2 cellular contexts compared by ENCODE assay signal in genomic region chr13:113731192-113732175, GRCh38.
TF ChIP-seq lines count a peak whose summit lies in the region.

No MANE protein-coding gene starts in this region.

TF ChIP-seq in HEK293, 187 proteins besides CTCF, POLR2A, EP300 and RAD21:
- TF ChIP-seq ZNF610 (tag by site-specific recombination; IDR thresholded peaks at IDR 0.05; ENCODE audit: borderline replicate concordance) = no peak
- TF ChIP-seq GLIS2 (tag by site-specific recombination; IDR thresholded peaks at IDR 0.05) = peak; percentile 22; the same call in 1 of the 2 replicates

TF ChIP-seq in H1, 55 proteins besides CTCF, POLR2A, EP300 and RAD21:
- TF ChIP-seq ASH2L (IDR thresholded peaks at IDR 0.05; ENCODE audit: low read length) (no peak), POLR2AphosphoS5 (IDR thresholded peaks at IDR 0.05; ENCODE audit: low read depth, low read length) (no peak), SAP30 (IDR thresholded peaks at IDR 0.05; ENCODE audit: insufficient read depth, insufficient replicate concordance, low read length) (no peak), SRF (IDR thresholded peaks at IDR 0.05; ENCODE audit: low read depth, low read length) (no peak), TCF12 (IDR thresholded peaks at IDR 0.05; ENCODE audit: low read depth, low read length) (no peak), RXRA (IDR thresholded peaks at IDR 0.05; ENCODE audit: insufficient read depth, low read depth, low read length) (no peak), JUN (IDR thresholded peaks at IDR 0.05; ENCODE audit: low read depth, low read length) (no peak), EGR1 (IDR thresholded peaks at IDR 0.05; ENCODE audit: borderline replicate concordance, low read depth, low read length) (no peak)
